ENCODE assay signal across 1 cellular context in genomic region chr22:38299001-38299651, GRCh38.
TF ChIP-seq lines count a peak whose summit lies in the region.

No MANE protein-coding gene starts in this region.

TF ChIP-seq in HEK293, 187 proteins besides CTCF, POLR2A, EP300 and RAD21 (continued from another document):
- TF ChIP-seq, protein P1, sequence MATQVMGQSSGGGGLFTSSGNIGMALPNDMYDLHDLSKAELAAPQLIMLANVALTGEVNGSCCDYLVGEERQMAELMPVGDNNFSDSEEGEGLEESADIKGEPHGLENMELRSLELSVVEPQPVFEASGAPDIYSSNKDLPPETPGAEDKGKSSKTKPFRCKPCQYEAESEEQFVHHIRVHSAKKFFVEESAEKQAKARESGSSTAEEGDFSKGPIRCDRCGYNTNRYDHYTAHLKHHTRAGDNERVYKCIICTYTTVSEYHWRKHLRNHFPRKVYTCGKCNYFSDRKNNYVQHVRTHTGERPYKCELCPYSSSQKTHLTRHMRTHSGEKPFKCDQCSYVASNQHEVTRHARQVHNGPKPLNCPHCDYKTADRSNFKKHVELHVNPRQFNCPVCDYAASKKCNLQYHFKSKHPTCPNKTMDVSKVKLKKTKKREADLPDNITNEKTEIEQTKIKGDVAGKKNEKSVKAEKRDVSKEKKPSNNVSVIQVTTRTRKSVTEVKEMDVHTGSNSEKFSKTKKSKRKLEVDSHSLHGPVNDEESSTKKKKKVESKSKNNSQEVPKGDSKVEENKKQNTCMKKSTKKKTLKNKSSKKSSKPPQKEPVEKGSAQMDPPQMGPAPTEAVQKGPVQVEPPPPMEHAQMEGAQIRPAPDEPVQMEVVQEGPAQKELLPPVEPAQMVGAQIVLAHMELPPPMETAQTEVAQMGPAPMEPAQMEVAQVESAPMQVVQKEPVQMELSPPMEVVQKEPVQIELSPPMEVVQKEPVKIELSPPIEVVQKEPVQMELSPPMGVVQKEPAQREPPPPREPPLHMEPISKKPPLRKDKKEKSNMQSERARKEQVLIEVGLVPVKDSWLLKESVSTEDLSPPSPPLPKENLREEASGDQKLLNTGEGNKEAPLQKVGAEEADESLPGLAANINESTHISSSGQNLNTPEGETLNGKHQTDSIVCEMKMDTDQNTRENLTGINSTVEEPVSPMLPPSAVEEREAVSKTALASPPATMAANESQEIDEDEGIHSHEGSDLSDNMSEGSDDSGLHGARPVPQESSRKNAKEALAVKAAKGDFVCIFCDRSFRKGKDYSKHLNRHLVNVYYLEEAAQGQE (tag by site-specific recombination; IDR thresholded peaks at IDR 0.05) = no peak
- TF ChIP-seq SCRT1 (tag by site-specific recombination; IDR thresholded peaks at IDR 0.05; ENCODE audit: borderline replicate concordance) = peak; percentile 91
